ENCODE assay signal across 8 cellular contexts in the genomic region with DNA sequence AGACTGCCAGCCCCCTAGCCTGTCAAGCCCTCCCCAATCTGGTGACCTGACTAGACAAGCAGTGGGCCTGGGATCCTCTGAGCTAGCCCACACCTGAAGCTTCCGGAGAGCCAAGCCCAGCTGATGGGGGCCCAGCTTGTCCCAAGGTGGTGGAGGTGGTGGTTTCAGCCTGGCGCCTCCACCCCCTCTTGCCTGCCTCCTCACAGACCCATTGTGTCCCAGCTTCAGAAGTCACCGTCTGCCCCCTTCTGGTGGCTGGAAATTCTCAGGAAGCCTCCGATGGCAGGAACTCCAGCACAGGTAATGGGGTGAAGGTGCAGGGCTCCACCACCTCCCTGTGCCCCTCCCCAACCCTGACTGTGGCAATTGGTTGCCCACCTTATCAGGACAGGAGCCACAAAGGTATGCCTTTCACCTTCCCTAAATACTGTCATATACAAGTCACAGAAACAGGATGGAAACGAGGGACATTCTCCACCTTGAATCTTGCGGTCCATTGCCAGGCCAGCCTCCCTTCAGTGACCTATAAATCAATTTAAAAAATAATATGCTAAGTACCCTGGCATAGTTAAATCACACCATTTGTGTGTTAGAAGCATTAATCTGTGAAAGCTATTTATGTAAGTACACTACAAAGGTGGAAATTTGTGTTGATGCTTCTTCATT.
DNase-seq lines count a peak whose midpoint lies in the region; ATAC-seq and TF ChIP-seq lines count a peak whose summit lies in the region.

No MANE protein-coding gene starts in this region.

- 28 to 35% (median 34%) methylated on average over 5 to 6 of the region's 6 CpGs for WGBS in ovary, 3 donors

- TF ChIP-seq EP300 in ovary (IDR thresholded peaks at IDR 0.05) = no peak

- H3K36me3 ChIP-seq in ovary = no peaks in the 10 kb centered on the region

- H3K4me1 ChIP-seq in ovary (ENCODE audit: insufficient read depth) = no peaks in the 10 kb centered on the region

- POLR2A ChIA-PET in AG04449 (lab: Yijun Ruan, JAX) = no interaction called here

- no peak overlapping the region for H3K4me3 Mint-ChIP-seq in activated T-cell treated with anti-CD3 and anti-CD28 coated beads, Interleukin-2, amount 50 U/mL, for 4 hours

- intact Hi-C loops in ovary (cut with DNase I) = loop anchor here in 3 of 4 donors (1.0 to 5.0 kb wide), 2 partner anchors 514 to 515 kb away; no protein-coding TSS in a partner anchor

- H3K9me3 Mint-ChIP-seq in activated T-cell treated with anti-CD3 and anti-CD28 coated beads, Interleukin-2, amount 50 U/mL, for 4 hours = no peaks in the 10 kb centered on the region

- H3K9me3 ChIP-seq in ovary = no peaks in the 10 kb centered on the region

- TF ChIP-seq CTCF in AG04449 (IDR thresholded peaks at IDR 0.05; ENCODE audit: insufficient read depth, low read length, missing control alignments) (peak; percentile 71), ovary (IDR thresholded peaks at IDR 0.05) (peak; percentile 36 to 62 (median 57))

- CTCF ChIA-PET in AG04449 (lab: Yijun Ruan, JAX) = interaction anchor here (0.9 to 3.9 kb wide), 11 partner anchors 9 to 514 kb away, joined by 3 to 28 read pairs (median 4); no protein-coding TSS in a partner anchor

- no peaks in the 10 kb centered on the region for H3K4me1 Mint-ChIP-seq in activated T-cell treated with anti-CD3 and anti-CD28 coated beads, Interleukin-2, amount 50 U/mL, for 4 hours (ENCODE audit: low read depth)

- H3K27ac ChIP-seq in ovary = no peak overlapping the region

- DNase-seq in AG04449 (ENCODE audit: low read depth, low spot score) (no peak), NCI-H510A treated with DMSO at 0.1 percent for 48 hours (lab: John Stamatoyannopoulos, UW) (peak; percentile 41), germinal center (ENCODE audit: low spot score) (peak; percentile 50), ovary (peak; percentile 59 to 79 (median 74)), dedifferentiated amniotic fluid mesenchymal stem cell (ENCODE audit: extremely low spot score) (no peak)
- DNase-seq in activated T-cell treated with anti-CD3 and anti-CD28 coated beads, Interleukin-2, amount 50 U/mL, for 4 hours = peak; percentile 16

- TF ChIP-seq POLR2A in ovary (IDR thresholded peaks at IDR 0.05) = no peak

- ATAC-seq in GM18867 (IDR thresholded peaks at IDR 0.05; ENCODE audit: unreplicated experiment) = peak; percentile 52
- ATAC-seq in activated T-cell treated with anti-CD3 and anti-CD28 coated beads, Interleukin-2, amount 50 U/mL, for 4 hours = no peak
- no peak for ATAC-seq in GM19395 (IDR thresholded peaks at IDR 0.05; ENCODE audit: unreplicated experiment)

- H3K27me3 Mint-ChIP-seq in activated T-cell treated with anti-CD3 and anti-CD28 coated beads, Interleukin-2, amount 50 U/mL, for 4 hours (ENCODE audit: low read depth) = peaks cover 11% of the 10 kb centered on the region

- H3K4me3 ChIP-seq in AG04449 (ENCODE audit: low read depth, low read length) (no peak overlapping the region), ovary (no peak overlapping the region)

- H3K36me3 Mint-ChIP-seq in activated T-cell treated with anti-CD3 and anti-CD28 coated beads, Interleukin-2, amount 50 U/mL, for 4 hours (ENCODE audit: insufficient read depth) = no peaks in the 10 kb centered on the region

- no peaks in the 10 kb centered on the region for H3K27me3 ChIP-seq in ovary

Comparison
In these comparisons a context has a peak if more than half of its experiments do, and no peak if none do; other contexts are left out.
1. DNase-seq: peak in NCI-H510A treated with DMSO at 0.1 percent for 48 hours (single experiment), activated T-cell treated with anti-CD3 and anti-CD28 coated beads, Interleukin-2, amount 50 U/mL, for 4 hours (single experiment), germinal center (single experiment) and ovary (5 of 5); none in AG04449 (single experiment) and dedifferentiated amniotic fluid mesenchymal stem cell (single experiment).